ENCODE assay signal across 23 cellular contexts in the genomic region with DNA sequence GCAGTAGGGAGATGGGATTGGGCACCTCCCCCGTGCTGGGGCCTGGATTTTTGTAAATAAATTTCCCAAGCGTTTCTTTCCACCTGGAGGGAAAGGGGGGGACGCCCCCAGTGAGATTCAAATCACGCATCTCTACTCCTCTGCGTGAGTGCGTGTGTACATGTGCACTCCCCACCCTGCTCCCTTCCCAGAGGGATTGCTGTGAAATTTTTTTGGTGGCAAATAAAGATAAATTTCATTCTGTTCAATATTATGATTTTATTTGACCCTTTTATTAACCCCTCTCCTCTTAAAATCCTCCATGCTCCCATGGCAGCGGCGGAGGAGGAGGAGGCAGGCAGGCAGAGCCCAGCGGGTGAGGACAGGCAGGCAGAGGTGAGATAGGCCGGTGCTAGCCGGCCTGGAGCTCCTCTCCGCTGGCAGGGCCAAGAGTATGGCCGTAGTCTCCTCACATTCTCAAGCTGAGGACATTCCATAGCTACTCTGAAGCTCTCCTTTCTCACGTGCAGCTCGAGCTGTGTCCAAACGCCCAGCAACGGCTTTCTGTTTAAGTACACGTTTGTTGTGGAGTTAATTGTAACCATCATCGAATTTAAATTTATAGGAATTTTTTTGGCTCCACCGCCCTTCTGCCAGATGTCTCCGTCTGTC. TPM values are rescaled to one million over a fixed set of nuclear protein-coding genes. Genes with fewer than 3 reads are reported as not detected.
DNase-seq lines count a peak whose midpoint lies in the region; ATAC-seq and TF ChIP-seq lines count a peak whose summit lies in the region.
"Had no signal": no experiment of that assay in that cellular context is flagged by ENCODE, and none has a peak within 500 bp of the region (broad histone marks: within the 10 kb centered on the region; RNA-seq: fewer than 3 reads in every experiment).

No MANE protein-coding gene starts in this region.

- ATAC-seq in Panc1 = no peak; the same call in 1 of the 2 replicates
- ATAC-seq in HG02588 (IDR thresholded peaks at IDR 0.05; ENCODE audit: unreplicated experiment) = no peak
- ATAC-seq: gastroesophageal sphincter; K562; stimulated activated memory B cell treated with anti-CD40 and anti-IgM and Interleukin-4, amounts not matched to agents 10 μg/mL and 1 μg/mL and 100 μg/mL, for 72 hours had no signal

- in situ Hi-C loops in Panc1 (cut with HindIII; ENCODE audit: low pct_unique_long_range_greater_than_20kb, low sequenced_read_pairs) = no loop called here

- TF ChIP-seq CTCF in Panc1 (IDR thresholded peaks at IDR 0.05) = no peak
- no peak for TF ChIP-seq CTCF in tibial artery (IDR thresholded peaks at IDR 0.05)
- TF ChIP-seq CTCF in progenitor cell of endocrine pancreas (IDR thresholded peaks at IDR 0.05; ENCODE audit: unreplicated experiment) = no peak

- peaks cover 5% of the 10 kb centered on the region for H3K36me3 Mint-ChIP-seq in activated CD4-positive, alpha-beta T cell treated with anti-CD3 and anti-CD28 coated beads, Interleukin-2, amount 10 ng/mL, durations not matched to agents 24 days and 14 days (ENCODE audit: low read depth)
- H3K36me3 Mint-ChIP-seq in progenitor cell of endocrine pancreas (ENCODE audit: insufficient read depth) = no peaks in the 10 kb centered on the region
- H3K36me3 Mint-ChIP-seq in activated naive CD4-positive, alpha-beta T cell treated with anti-CD3 and anti-CD28 coated beads, Interleukin-2, amount 10 ng/mL, durations not matched to agents 7 days and 5 days = peaks cover 8% of the 10 kb centered on the region
- H3K36me3 Mint-ChIP-seq: brain; stimulated activated memory B cell treated with anti-CD40 and anti-IgM and Interleukin-4, amounts not matched to agents 10 μg/mL and 1 μg/mL and 100 μg/mL, for 72 hours had no signal

- peaks cover 9% of the 10 kb centered on the region for H3K4me1 Mint-ChIP-seq in activated CD4-positive, alpha-beta T cell treated with anti-CD3 and anti-CD28 coated beads, Interleukin-2, amount 10 ng/mL, durations not matched to agents 24 days and 14 days
- H3K4me1 Mint-ChIP-seq in progenitor cell of endocrine pancreas (ENCODE audit: low read depth) = no peaks in the 10 kb centered on the region
- peaks cover 21% of the 10 kb centered on the region for H3K4me1 Mint-ChIP-seq in activated naive CD4-positive, alpha-beta T cell treated with anti-CD3 and anti-CD28 coated beads, Interleukin-2, amount 10 ng/mL, durations not matched to agents 7 days and 5 days

- BruUV-seq in Panc1 (replicated peaks; lab: Mats Ljungman, UMichigan) = no TSS peak

- CTCF ChIA-PET in Panc1 (lab: Charles Lee) = interaction anchor here (0.5 to 1.0 kb wide), 3 partner anchors 146 to 227 kb away, joined by 3 to 5 read pairs (median 4); no protein-coding TSS in a partner anchor
- CTCF ChIA-PET in activated naive CD4-positive, alpha-beta T cell treated with anti-CD3 and anti-CD28 coated beads, Interleukin-2, amount 10 ng/mL, durations not matched to agents 7 days and 5 days (lab: Charles Lee) = interaction anchor here (1.8 kb wide), 1 partner anchor 56 kb away, joined by 4 read pairs; the partner anchor contains the start of gene HOXC5

- peaks cover 90% of the 10 kb centered on the region for H3K27me3 Mint-ChIP-seq in activated CD4-positive, alpha-beta T cell treated with anti-CD3 and anti-CD28 coated beads, Interleukin-2, amount 10 ng/mL, durations not matched to agents 24 days and 14 days
- peaks cover 93% of the 10 kb centered on the region for H3K27me3 Mint-ChIP-seq in progenitor cell of endocrine pancreas
- H3K27me3 Mint-ChIP-seq in activated naive CD4-positive, alpha-beta T cell treated with anti-CD3 and anti-CD28 coated beads, Interleukin-2, amount 10 ng/mL, durations not matched to agents 7 days and 5 days = peaks cover 100% of the 10 kb centered on the region

- H3K27me3 ChIP-seq in Panc1 (ENCODE audit: control insufficient read depth, insufficient read depth, low read length) = no peaks in the 10 kb centered on the region
- no peaks in the 10 kb centered on the region for H3K27me3 ChIP-seq in tibial artery

- H3K4me3 ChIP-seq in Panc1 (ENCODE audit: low read depth in 2 of 2, low read length in 2 of 2) (peak overlapping the region; percentile 77 to 85), tibial artery (peak overlapping the region in 1 of 2 donors; percentile 29)
- H3K4me3 ChIP-seq: gastroesophageal sphincter, K562 had no signal

- intact Hi-C loops in activated CD4-positive, alpha-beta T cell treated with anti-CD3 and anti-CD28 coated beads, Interleukin-2, amount 10 ng/mL, durations not matched to agents 24 days and 14 days (cut with micrococcal nuclease) = no loop called here
- intact Hi-C loops in Panc1 (cut with micrococcal nuclease; ENCODE audit: unreplicated experiment) (no loop called here), tibial artery (cut with DNase I; ENCODE audit: low total_unique reads) (loop anchor here (10.0 kb wide), 1 partner anchor 389 kb away; the partner anchor contains the start of gene GPR84)

- H3K4me3 Mint-ChIP-seq in activated CD4-positive, alpha-beta T cell treated with anti-CD3 and anti-CD28 coated beads, Interleukin-2, amount 10 ng/mL, durations not matched to agents 24 days and 14 days = no peak overlapping the region
- H3K4me3 Mint-ChIP-seq in progenitor cell of endocrine pancreas (ENCODE audit: low read depth) = no peak overlapping the region
- no peak overlapping the region for H3K4me3 Mint-ChIP-seq in activated naive CD4-positive, alpha-beta T cell treated with anti-CD3 and anti-CD28 coated beads, Interleukin-2, amount 10 ng/mL, durations not matched to agents 7 days and 5 days

- H3K9me3 Mint-ChIP-seq in activated CD4-positive, alpha-beta T cell treated with anti-CD3 and anti-CD28 coated beads, Interleukin-2, amount 10 ng/mL, durations not matched to agents 24 days and 14 days = peaks cover 6% of the 10 kb centered on the region
- H3K9me3 Mint-ChIP-seq in progenitor cell of endocrine pancreas (ENCODE audit: low read depth) = no peaks in the 10 kb centered on the region
- peaks cover 2% of the 10 kb centered on the region for H3K9me3 Mint-ChIP-seq in activated naive CD4-positive, alpha-beta T cell treated with anti-CD3 and anti-CD28 coated beads, Interleukin-2, amount 10 ng/mL, durations not matched to agents 7 days and 5 days

- POLR2A ChIA-PET in Panc1 (lab: Charles Lee) = interaction anchor here (0.5 to 1.1 kb wide), 4 partner anchors 24 to 311 kb away, joined by 3 to 8 read pairs (median 5); partner anchors contain the start of gene HOXC9

- H3K9me3 ChIP-seq in Panc1 (ENCODE audit: control insufficient read depth, insufficient read depth, low read depth, low read length) (no peaks in the 10 kb centered on the region), tibial artery (no peaks in the 10 kb centered on the region)
- H3K9me3 ChIP-seq: gastroesophageal sphincter had no signal

- H3K4me1 ChIP-seq in Panc1 (ENCODE audit: control insufficient read depth, insufficient read depth, low read length) = peaks cover 68% of the 10 kb centered on the region
- H3K4me1 ChIP-seq in tibial artery = peaks cover 0 to 64% (median 39%) of the 10 kb centered on the region in 4 donors

- H3K36me3 ChIP-seq in Panc1 (ENCODE audit: control insufficient read depth, insufficient read depth, low read length) (no peaks in the 10 kb centered on the region), tibial artery (no peaks in the 10 kb centered on the region)
- H3K36me3 ChIP-seq: gastroesophageal sphincter, spleen had no signal

- DNase-seq in activated CD4-positive, alpha-beta T cell treated with anti-CD3 and anti-CD28 coated beads, Interleukin-2, amount 10 ng/mL, durations not matched to agents 24 days and 14 days = no peak
- DNase-seq in activated CD4-positive, alpha-beta T cell treated with anti-CD3 and anti-CD28 coated beads, Interleukin-2, amount 50 U/mL, for 1 hour = no peak
- no peak for DNase-seq in Panc1 (ENCODE audit: low read depth, low spot score)
- DNase-seq in islet precursor cell = peak; percentile 80
- DNase-seq in tibial artery = no peak
- DNase-seq in progenitor cell of endocrine pancreas (ENCODE audit: low spot score, unreplicated experiment) = no peak
- DNase-seq in activated naive CD4-positive, alpha-beta T cell treated with anti-CD3 and anti-CD28 coated beads, Interleukin-2, amount 10 ng/mL, durations not matched to agents 7 days and 5 days = no peak
- DNase-seq: activated CD4-positive, alpha-beta T cell treated with anti-CD3 and anti-CD28 coated beads, Interleukin-2, amount 50 U/mL, for 48 hours; activated naive CD8-positive, alpha-beta T cell treated with anti-CD3 and anti-CD28 coated beads for 36 hours; activated T-cell treated with anti-CD3 and anti-CD28 coated beads, Interleukin-2, amount 50 U/mL, for 1 hour; cortex of kidney; GDM1; NCI-H1092; NCI-H748 treated with DMSO at 0.1 percent for 48 hours; spleen had no signal

- peak overlapping the region; percentile 100 for H3K27ac ChIP-seq in Panc1 (ENCODE audit: low read length)
- peak overlapping the region; percentile 93 to 98 for H3K27ac ChIP-seq in tibial artery
- H3K27ac ChIP-seq: epithelial cell of prostate, gastroesophageal sphincter, spleen had no signal

- H3K27ac Mint-ChIP-seq in activated CD4-positive, alpha-beta T cell treated with anti-CD3 and anti-CD28 coated beads, Interleukin-2, amount 10 ng/mL, durations not matched to agents 24 days and 14 days = peak overlapping the region; percentile 51
- H3K27ac Mint-ChIP-seq in progenitor cell of endocrine pancreas = no peak overlapping the region
- no peak overlapping the region for H3K27ac Mint-ChIP-seq in activated naive CD4-positive, alpha-beta T cell treated with anti-CD3 and anti-CD28 coated beads, Interleukin-2, amount 10 ng/mL, durations not matched to agents 7 days and 5 days
- H3K27ac Mint-ChIP-seq: activated naive CD8-positive, alpha-beta T cell treated with anti-CD3 and anti-CD28 coated beads for 36 hours; stimulated activated memory B cell treated with anti-CD40 and anti-IgM and Interleukin-4, amounts not matched to agents 10 μg/mL and 1 μg/mL and 100 μg/mL, for 72 hours had no signal

RNA-seq across cellular contexts. Expression of gene HOTAIR, which starts 1.5 kb away (rescaled TPM):
- total RNA-seq in activated CD4-positive, alpha-beta T cell treated with anti-CD3 and anti-CD28 coated beads, Interleukin-2, amount 10 ng/mL, durations not matched to agents 24 days and 14 days = not detected in 2 replicates
- total RNA-seq in Panc1 (2021; ENCODE audit: unreplicated experiment) (31.7 TPM), progenitor cell of endocrine pancreas (not detected in 2 replicates)
- polyA plus RNA-seq in Panc1 (2012; ENCODE audit: insufficient read length) = 25.6 TPM
- total RNA-seq: activated naive CD8-positive, alpha-beta T cell treated with anti-CD3 and anti-CD28 coated beads for 36 hours; K562; liver; spleen had no signal
- polyA plus RNA-seq: liver, spleen had no signal

RNA-seq across cellular contexts. Expression of gene HOXC11, which starts 3.4 kb away (rescaled TPM):
- not detected in 2 replicates for total RNA-seq in activated CD4-positive, alpha-beta T cell treated with anti-CD3 and anti-CD28 coated beads, Interleukin-2, amount 10 ng/mL, durations not matched to agents 24 days and 14 days
- total RNA-seq in Panc1 (2021; ENCODE audit: unreplicated experiment) (17.0 TPM), progenitor cell of endocrine pancreas (not detected in 2 replicates)
- 19.6 TPM for polyA plus RNA-seq in Panc1 (2012; ENCODE audit: insufficient read length)
- total RNA-seq: activated naive CD8-positive, alpha-beta T cell treated with anti-CD3 and anti-CD28 coated beads for 36 hours; gastroesophageal sphincter; K562; liver; spleen had no signal
- polyA plus RNA-seq: K562, liver, spleen had no signal

RNA-seq across cellular contexts. Expression of gene HOXC10, which starts 8.6 kb away (rescaled TPM):
- not detected in 2 replicates for total RNA-seq in activated CD4-positive, alpha-beta T cell treated with anti-CD3 and anti-CD28 coated beads, Interleukin-2, amount 10 ng/mL, durations not matched to agents 24 days and 14 days
- total RNA-seq in Panc1 (2021; ENCODE audit: unreplicated experiment) (154 TPM), progenitor cell of endocrine pancreas (not detected in 2 replicates)
- polyA plus RNA-seq in Panc1 (2012; ENCODE audit: insufficient read length) = 178 TPM
- total RNA-seq: activated naive CD8-positive, alpha-beta T cell treated with anti-CD3 and anti-CD28 coated beads for 36 hours; gastroesophageal sphincter; liver; spleen had no signal
- polyA plus RNA-seq: liver, spleen had no signal

RNA-seq across cellular contexts. Expression of gene HOXC12, which starts 21.6 kb away (rescaled TPM):
- not detected in 2 replicates for total RNA-seq in activated CD4-positive, alpha-beta T cell treated with anti-CD3 and anti-CD28 coated beads, Interleukin-2, amount 10 ng/mL, durations not matched to agents 24 days and 14 days
- total RNA-seq in Panc1 (2021; ENCODE audit: unreplicated experiment) (5.1 TPM), progenitor cell of endocrine pancreas (not detected in 2 replicates)
- polyA plus RNA-seq in Panc1 (2012; ENCODE audit: insufficient read length) = 15.1 TPM
- total RNA-seq: activated naive CD8-positive, alpha-beta T cell treated with anti-CD3 and anti-CD28 coated beads for 36 hours; gastroesophageal sphincter; liver; spleen; urinary bladder had no signal
- polyA plus RNA-seq: liver, spleen had no signal

RNA-seq across cellular contexts. Expression of gene HOXC9, which starts 23.7 kb away (rescaled TPM):
- not detected in 2 replicates for total RNA-seq in activated CD4-positive, alpha-beta T cell treated with anti-CD3 and anti-CD28 coated beads, Interleukin-2, amount 10 ng/mL, durations not matched to agents 24 days and 14 days
- total RNA-seq in Panc1 (2021; ENCODE audit: unreplicated experiment) (37.2 TPM), progenitor cell of endocrine pancreas (not detected in 2 replicates)
- polyA plus RNA-seq in Panc1 (2012; ENCODE audit: insufficient read length) = 41.2 TPM
- total RNA-seq: activated naive CD8-positive, alpha-beta T cell treated with anti-CD3 and anti-CD28 coated beads for 36 hours; gastroesophageal sphincter; liver; spleen had no signal
- polyA plus RNA-seq: liver had no signal

Comparison
In these comparisons a context has a peak if more than half of its experiments do, and no peak if none do; other contexts are left out.
1. RNA of gene HOTAIR, which starts 1.5 kb away (total RNA-seq): 31.7 TPM in Panc1 (single experiment); not detected in activated CD4-positive, alpha-beta T cell treated with anti-CD3 and anti-CD28 coated beads, Interleukin-2, amount 10 ng/mL, durations not matched to agents 24 days and 14 days and not detected in progenitor cell of endocrine pancreas; every median in the first group is over 10 times any median in the second.
2. RNA of gene HOXC11, which starts 3.4 kb away (total RNA-seq): 17.0 TPM in Panc1 (single experiment); not detected in activated CD4-positive, alpha-beta T cell treated with anti-CD3 and anti-CD28 coated beads, Interleukin-2, amount 10 ng/mL, durations not matched to agents 24 days and 14 days and not detected in progenitor cell of endocrine pancreas; every median in the first group is over 10 times any median in the second.
3. RNA of gene HOXC10, which starts 8.6 kb away (total RNA-seq): 154 TPM in Panc1 (single experiment); not detected in activated CD4-positive, alpha-beta T cell treated with anti-CD3 and anti-CD28 coated beads, Interleukin-2, amount 10 ng/mL, durations not matched to agents 24 days and 14 days and not detected in progenitor cell of endocrine pancreas; every median in the first group is over 100 times any median in the second.